1 cellular context compared by ENCODE assay signal in genomic region chr1:37515185-37516034, GRCh38.
TF ChIP-seq lines count a peak whose summit lies in the region.

No MANE protein-coding gene starts in this region.

TF ChIP-seq in HEK293, 187 proteins besides CTCF, POLR2A, EP300 and RAD21 (continued from another document):
- TF ChIP-seq ZNF513 (tag by site-specific recombination; IDR thresholded peaks at IDR 0.05): no peak
- 0 out of 2 replicates have a peak, but pooled peaks have one; percentile 9 for TF ChIP-seq ZNF341 (tag by site-specific recombination; IDR thresholded peaks at IDR 0.05; ENCODE audit: low read depth)
- no peak for TF ChIP-seq ZNF10 (tag by site-specific recombination; IDR thresholded peaks at IDR 0.05)
- TF ChIP-seq ZNF558 (tag by site-specific recombination; IDR thresholded peaks at IDR 0.05): peak; percentile 52; the same call in 1 of the 2 replicates
- TF ChIP-seq ZNF664 (tag by site-specific recombination; IDR thresholded peaks at IDR 0.05): no peak
- no peak for TF ChIP-seq ZNF639 (tag by site-specific recombination; IDR thresholded peaks at IDR 0.05)
- TF ChIP-seq BCL11B (tag by site-specific recombination; IDR thresholded peaks at IDR 0.05; ENCODE audit: low read depth): no peak
- TF ChIP-seq ZBTB17 (tag by site-specific recombination; IDR thresholded peaks at IDR 0.05): 0 out of 2 replicates have a peak, but pooled peaks have one; percentile 4
- peak; percentile 48 for TF ChIP-seq PRDM10 (tag by site-specific recombination; IDR thresholded peaks at IDR 0.05)
- TF ChIP-seq ZNF704 (tag by site-specific recombination; IDR thresholded peaks at IDR 0.05): no peak
- no peak for TF ChIP-seq ZNF239 (tag by site-specific recombination; IDR thresholded peaks at IDR 0.05)
- no peak; the same call in 1 of the 2 replicates for TF ChIP-seq ZBTB8A (tag by site-specific recombination; IDR thresholded peaks at IDR 0.05)
- no peak for TF ChIP-seq ZNF423 (tag by site-specific recombination; IDR thresholded peaks at IDR 0.05)
- no peak for TF ChIP-seq ZNF18 (tag by site-specific recombination; IDR thresholded peaks at IDR 0.05)
- no peak for TF ChIP-seq SP2 (tag by site-specific recombination; IDR thresholded peaks at IDR 0.05)
- no peak for TF ChIP-seq ZNF658 (tag by site-specific recombination; IDR thresholded peaks at IDR 0.05)
- no peak for TF ChIP-seq ZNF138 (tag by site-specific recombination; IDR thresholded peaks at IDR 0.05; ENCODE audit: borderline replicate concordance)
- no peak for TF ChIP-seq HOXC10 (CRISPR knock-in tag; IDR thresholded peaks at IDR 0.05)
- no peak for TF ChIP-seq ZNF561 (tag by site-specific recombination; IDR thresholded peaks at IDR 0.05; ENCODE audit: borderline replicate concordance)
- TF ChIP-seq ZNF114 (tag by site-specific recombination; IDR thresholded peaks at IDR 0.05): no peak
- no peak for TF ChIP-seq ZNF449 (tag by site-specific recombination; IDR thresholded peaks at IDR 0.05)
- no peak for TF ChIP-seq ZIC2 (tag by site-specific recombination; IDR thresholded peaks at IDR 0.05)
- no peak for TF ChIP-seq ZNF530 (tag by site-specific recombination; IDR thresholded peaks at IDR 0.05; ENCODE audit: low read depth)
- no peak for TF ChIP-seq WT1 (tag by site-specific recombination; IDR thresholded peaks at IDR 0.05)
- TF ChIP-seq GLIS2 (tag by site-specific recombination; IDR thresholded peaks at IDR 0.05): no peak
- TF ChIP-seq ZNF596 (tag by site-specific recombination; IDR thresholded peaks at IDR 0.05): no peak
- TF ChIP-seq ZBTB26 (tag by site-specific recombination; optimal IDR thresholded peaks at IDR 0.05): no peak
- TF ChIP-seq ZNF169 (tag by site-specific recombination; IDR thresholded peaks at IDR 0.05): no peak
- TF ChIP-seq ZNF266 (tag by site-specific recombination; IDR thresholded peaks at IDR 0.05; ENCODE audit: low read depth): no peak
- TF ChIP-seq ZNF501 (tag by site-specific recombination; IDR thresholded peaks at IDR 0.05): no peak
- TF ChIP-seq KLF1 (tag by site-specific recombination; IDR thresholded peaks at IDR 0.05): no peak
- no peak for TF ChIP-seq GLI4 (tag by site-specific recombination; IDR thresholded peaks at IDR 0.05)
- TF ChIP-seq SP7 (tag by site-specific recombination; IDR thresholded peaks at IDR 0.05): no peak
- TF ChIP-seq ZNF701 (tag by site-specific recombination; IDR thresholded peaks at IDR 0.05): no peak
